In genomic region chr16:81745704-81746558, GRCh38 we compare ENCODE assay signal across 9 cellular contexts. TPM values are rescaled to one million over a fixed set of nuclear protein-coding genes. Genes with fewer than 3 reads are reported as not detected.
A peak's percentile ranks its signal among the peaks of the same experiment; 100 is the strongest.
DNase-seq lines count a peak whose midpoint lies in the region; ATAC-seq, FAIRE-seq and TF ChIP-seq lines count a peak whose summit lies in the region.
"Had no signal": no experiment of that assay in that cellular context is flagged by ENCODE, and none has a peak within 500 bp of the region (broad histone marks: within the 10 kb centered on the region; RNA-seq: fewer than 3 reads in every experiment).

No MANE protein-coding gene starts in this region.

- ATAC-seq in CD4-positive, CD25-positive, alpha-beta regulatory T cell (ENCODE audit: low read depth in 2 of 2) = peak; percentile 88 to 89
- peak; percentile 74 for ATAC-seq in GM19438 (IDR thresholded peaks at IDR 0.05; ENCODE audit: low read depth, unreplicated experiment)
- ATAC-seq in sciatic nerve = peak; percentile 90

- no peaks in the 10 kb centered on the region for H3K9me3 ChIP-seq in CD4-positive, CD25-positive, alpha-beta regulatory T cell (ENCODE audit: control insufficient read depth in 2 of 2, low read length in 2 of 2)
- H3K9me3 ChIP-seq in ascending aorta = no peaks in the 10 kb centered on the region

- no peak overlapping the region for H3K27ac ChIP-seq in CD4-positive, CD25-positive, alpha-beta regulatory T cell (ENCODE audit: insufficient read depth, low read length, poor library complexity, severe bottlenecking)
- H3K27ac ChIP-seq in ascending aorta = no peak overlapping the region

- no peaks in the 10 kb centered on the region for H3K27me3 ChIP-seq in CD4-positive, CD25-positive, alpha-beta regulatory T cell (ENCODE audit: control insufficient read depth, insufficient read depth, low read length)
- H3K27me3 ChIP-seq in ascending aorta = no peaks in the 10 kb centered on the region

- H3K9me3 Mint-ChIP-seq in CD4-positive, CD25-positive, alpha-beta regulatory T cell = no peaks in the 10 kb centered on the region
- H3K9me3 Mint-ChIP-seq in T-helper 2 cell treated with Interferon-gamma antibody and Interleukin-4, amounts not matched to agents 5 μg/mL and 100 μg/mL, for 36 hours = no peaks in the 10 kb centered on the region

- peak overlapping the region; percentile 66 for H3K4me3 ChIP-seq in CD4-positive, CD25-positive, alpha-beta regulatory T cell (ENCODE audit: low read depth, low read length)
- peak overlapping the region; percentile 58 to 62 for H3K4me3 ChIP-seq in ascending aorta

- intact Hi-C loops in ascending aorta (cut with DNase I) (no loop called here), sciatic nerve (cut with DNase I) (no loop called here)

- peaks cover 40% of the 10 kb centered on the region for H3K27me3 Mint-ChIP-seq in CD4-positive, CD25-positive, alpha-beta regulatory T cell
- H3K27me3 Mint-ChIP-seq in T-helper 2 cell treated with Interferon-gamma antibody and Interleukin-4, amounts not matched to agents 5 μg/mL and 100 μg/mL, for 36 hours (ENCODE audit: low read depth) = peaks cover 6% of the 10 kb centered on the region

- FAIRE-seq in RCC 7860 (lab: Jason Lieb, UNC) = no peak
- FAIRE-seq: TTC549 had no signal

- H3K36me3 ChIP-seq in CD4-positive, CD25-positive, alpha-beta regulatory T cell (ENCODE audit: control insufficient read depth, insufficient read depth, low read length) = no peaks in the 10 kb centered on the region
- no peaks in the 10 kb centered on the region for H3K36me3 ChIP-seq in ascending aorta

- peak overlapping the region; percentile 57 to 89 (median 81) for H3K4me3 Mint-ChIP-seq in CD4-positive, CD25-positive, alpha-beta regulatory T cell
- H3K4me3 Mint-ChIP-seq in T-helper 2 cell treated with Interferon-gamma antibody and Interleukin-4, amounts not matched to agents 5 μg/mL and 100 μg/mL, for 36 hours = peak overlapping the region; percentile 65

- peak overlapping the region; percentile 48 to 90 (median 81) for H3K27ac Mint-ChIP-seq in CD4-positive, CD25-positive, alpha-beta regulatory T cell
- peak overlapping the region; percentile 74 for H3K27ac Mint-ChIP-seq in T-helper 2 cell treated with Interferon-gamma antibody and Interleukin-4, amounts not matched to agents 5 μg/mL and 100 μg/mL, for 36 hours

- H3K4me1 ChIP-seq in CD4-positive, CD25-positive, alpha-beta regulatory T cell (ENCODE audit: control insufficient read depth, insufficient read depth, low read length, poor library complexity, severe bottlenecking) = no peaks in the 10 kb centered on the region
- peaks cover 0 to 4% of the 10 kb centered on the region in 2 donors for H3K4me1 ChIP-seq in ascending aorta

- H3K4me1 Mint-ChIP-seq in CD4-positive, CD25-positive, alpha-beta regulatory T cell = peaks cover 6 to 13% (median 8%) of the 10 kb centered on the region in 4 donors
- peaks cover 18% of the 10 kb centered on the region for H3K4me1 Mint-ChIP-seq in T-helper 2 cell treated with Interferon-gamma antibody and Interleukin-4, amounts not matched to agents 5 μg/mL and 100 μg/mL, for 36 hours (ENCODE audit: low read depth)

- no peak for TF ChIP-seq CTCF in ascending aorta (IDR thresholded peaks at IDR 0.05)

- no peaks in the 10 kb centered on the region for H3K36me3 Mint-ChIP-seq in CD4-positive, CD25-positive, alpha-beta regulatory T cell
- H3K36me3 Mint-ChIP-seq in T-helper 2 cell treated with Interferon-gamma antibody and Interleukin-4, amounts not matched to agents 5 μg/mL and 100 μg/mL, for 36 hours (ENCODE audit: low read depth) = no peaks in the 10 kb centered on the region

- peak; percentile 61 to 81 (median 74) for DNase-seq in CD4-positive, CD25-positive, alpha-beta regulatory T cell
- peak in 68 of 76 experiments; percentile 13 to 75 (median 55) for DNase-seq in HUDEP-2 (lab: John Stamatoyannopoulos, UW; ENCODE audit: unreplicated experiment in 76 of 76)
- DNase-seq in T-helper 2 cell treated with Interferon-gamma antibody and Interleukin-4, amounts not matched to agents 5 μg/mL and 100 μg/mL, for 36 hours (ENCODE audit: low spot score) = peak; percentile 65
- DNase-seq in ascending aorta (ENCODE audit: low spot score in 2 of 2) = peak in 1 of 2 donors; percentile 77
- DNase-seq in hippocampal formation (lab: John Stamatoyannopoulos, UW) = peak; percentile 31 to 50
- DNase-seq in sciatic nerve (ENCODE audit: low spot score) = peak; percentile 85
- no peak for DNase-seq in RCC 7860 (ENCODE audit: low spot score)

RNA-seq across cellular contexts. Expression of gene PLCG2, which starts 33.2 kb away (rescaled TPM):
- total RNA-seq in CD4-positive, CD25-positive, alpha-beta regulatory T cell = 3.8 TPM
- 1 to 10 TPM in 2 of 4 donors, under 1 TPM in 1, not detected in 1; 0.59 to 1.5 (median 1.1) TPM for polyA plus RNA-seq in CD4-positive, CD25-positive, alpha-beta regulatory T cell
- total RNA-seq in ascending aorta (34.2 TPM), sciatic nerve (40.7 TPM)
